Comparison of ENCODE assay signal across 7 cellular contexts in the genomic region with DNA sequence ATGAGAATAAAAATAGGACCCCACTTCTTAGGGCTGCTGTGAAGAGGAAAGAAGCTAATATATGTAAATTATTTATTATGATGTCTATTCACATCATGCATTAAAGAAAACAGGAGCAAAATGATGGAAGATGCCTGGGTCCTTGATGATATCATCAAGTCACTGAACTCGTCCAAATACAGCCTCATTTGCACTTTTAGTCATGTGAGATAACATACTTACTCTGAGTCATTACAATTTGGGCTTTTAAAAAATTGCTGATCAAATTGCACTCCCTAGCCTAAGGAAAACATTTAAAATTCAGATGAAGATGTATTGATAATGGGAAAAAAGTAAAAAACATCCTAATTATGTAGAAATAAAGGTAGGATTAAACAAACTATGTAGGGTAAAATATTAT.
"Had no signal": no experiment of that assay in that cellular context is flagged by ENCODE, and none has a peak within 500 bp of the region (broad histone marks: within the 10 kb centered on the region; RNA-seq: fewer than 3 reads in every experiment).

No MANE protein-coding gene starts in this region.

- H3K9ac ChIP-seq: KMS-11 had no signal

- ATAC-seq: HepG2 had no signal

- H3K27ac ChIP-seq: HL-60, KMS-11 had no signal

- DNase-seq: IMR-90, KBM-7, KG1 had no signal

- H3K4me2 ChIP-seq: KMS-11 had no signal

- FAIRE-seq: HepG2, HTR-8/SVneo had no signal
